In the genomic region with DNA sequence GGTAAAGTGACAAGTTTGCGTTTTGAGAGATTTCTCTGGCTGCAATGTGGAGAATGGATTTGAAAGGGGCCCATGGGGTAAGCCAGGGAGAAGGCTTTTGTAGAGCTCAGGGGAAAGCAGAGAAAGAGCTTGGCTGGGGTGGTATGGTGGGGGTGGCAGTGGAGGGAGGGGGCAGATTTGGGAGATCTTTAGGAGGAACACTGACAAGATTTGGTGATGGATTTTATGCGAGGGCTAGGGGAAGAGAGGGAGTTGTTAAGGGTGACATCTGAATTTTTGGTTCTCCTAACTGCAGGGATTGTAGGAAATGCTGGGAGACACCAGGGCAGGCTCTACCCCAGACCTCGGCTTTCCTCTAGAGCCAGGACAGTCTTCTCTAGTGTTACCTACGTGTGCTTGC, we compare ENCODE assay signal across 5 cellular contexts.
"Had no signal": no experiment of that assay in that cellular context is flagged by ENCODE, and none has a peak within 500 bp of the region (broad histone marks: within the 10 kb centered on the region; RNA-seq: fewer than 3 reads in every experiment).

No MANE protein-coding gene starts in this region.

- H3K4me3 ChIP-seq: GM23248, K562 had no signal

- H3K27ac Mint-ChIP-seq: H9 had no signal

- H2AFZ ChIP-seq: GM23248 had no signal

- H3K9ac ChIP-seq: GM23248 had no signal

- DNase-seq: GM23248, H9, HCEC 1CT, IMR-90 had no signal

- H3K4me3 Mint-ChIP-seq: H9 had no signal

- H3K27ac ChIP-seq: GM23248 had no signal

- H3K9me3 Mint-ChIP-seq: H9 had no signal

- ATAC-seq: K562 had no signal
